17 cellular contexts compared by ENCODE assay signal in genomic region chr5:179137643-179138567, GRCh38.
"Had no signal": no experiment of that assay in that cellular context is flagged by ENCODE, and none has a peak within 500 bp of the region (broad histone marks: within the 10 kb centered on the region; RNA-seq: fewer than 3 reads in every experiment).

No MANE protein-coding gene starts in this region.

- H3K36me3 Mint-ChIP-seq: activated naive CD8-positive, alpha-beta T cell treated with anti-CD3 and anti-CD28 coated beads, Interleukin-2, amount 10 ng/mL, durations not matched to agents 7 days and 5 days; memory B cell; naive thymus-derived CD8-positive, alpha-beta T cell; stimulated activated effector memory CD8-positive, alpha-beta T cell treated with anti-CD3 and anti-CD28 coated beads, Interleukin-12 subunit alpha, Interleukin-12 subunit beta, amount 100 ng/mL, for 72 hours had no signal

- H3K9me3 ChIP-seq: colonic mucosa, left lung, mucosa of descending colon, right lobe of liver, tibial artery, uterus had no signal

- H3K27me3 ChIP-seq: cardiac muscle cell, colonic mucosa, right lobe of liver, tibial artery, uterus had no signal

- H3K27ac Mint-ChIP-seq: activated naive CD8-positive, alpha-beta T cell treated with anti-CD3 and anti-CD28 coated beads, Interleukin-2, amount 10 ng/mL, durations not matched to agents 7 days and 5 days; memory B cell; naive thymus-derived CD8-positive, alpha-beta T cell; stimulated activated effector memory CD8-positive, alpha-beta T cell treated with anti-CD3 and anti-CD28 coated beads, Interleukin-12 subunit alpha, Interleukin-12 subunit beta, amount 100 ng/mL, for 72 hours had no signal

- H3K27me3 Mint-ChIP-seq: activated naive CD8-positive, alpha-beta T cell treated with anti-CD3 and anti-CD28 coated beads, Interleukin-2, amount 10 ng/mL, durations not matched to agents 7 days and 5 days; memory B cell; naive thymus-derived CD8-positive, alpha-beta T cell had no signal

- DNase-seq: activated CD4-positive, CD25-positive, alpha-beta regulatory T cell treated with anti-CD3 and anti-CD28 coated beads, Interleukin-2, amount 50 U/mL, for 72 hours; activated naive CD4-positive, alpha-beta T cell; activated naive CD8-positive, alpha-beta T cell treated with anti-CD3 and anti-CD28 coated beads, Interleukin-2, amount 10 ng/mL, durations not matched to agents 7 days and 5 days; activated T-cell treated with anti-CD3 and anti-CD28 coated beads for 4 hours; colonic mucosa; right lobe of liver; stimulated activated CD4-positive, alpha-beta T cell treated with anti-CD3 and anti-CD28 coated beads, Interleukin-1b, Interleukin-23, amount 100 ng/mL, for 48 hours; T-helper 1 cell; T1000; uterus had no signal

- H3K9me3 Mint-ChIP-seq: naive thymus-derived CD8-positive, alpha-beta T cell had no signal

- H3K4me3 ChIP-seq: cardiac muscle cell, colonic mucosa, left lung, mucosa of descending colon, right lobe of liver, tibial artery, uterus had no signal

- H3K27ac ChIP-seq: cardiac muscle cell, colonic mucosa, left lung, right lobe of liver, tibial artery, uterus had no signal

- H3K36me3 ChIP-seq: cardiac muscle cell, colonic mucosa, left lung, right lobe of liver, uterus had no signal

- H3K4me1 ChIP-seq: colonic mucosa, left lung, right lobe of liver, tibial artery, uterus had no signal

- H3K4me3 Mint-ChIP-seq: activated naive CD8-positive, alpha-beta T cell treated with anti-CD3 and anti-CD28 coated beads, Interleukin-2, amount 10 ng/mL, durations not matched to agents 7 days and 5 days; memory B cell; naive thymus-derived CD8-positive, alpha-beta T cell; stimulated activated effector memory CD8-positive, alpha-beta T cell treated with anti-CD3 and anti-CD28 coated beads, Interleukin-12 subunit alpha, Interleukin-12 subunit beta, amount 100 ng/mL, for 72 hours had no signal
